In the genomic region with DNA sequence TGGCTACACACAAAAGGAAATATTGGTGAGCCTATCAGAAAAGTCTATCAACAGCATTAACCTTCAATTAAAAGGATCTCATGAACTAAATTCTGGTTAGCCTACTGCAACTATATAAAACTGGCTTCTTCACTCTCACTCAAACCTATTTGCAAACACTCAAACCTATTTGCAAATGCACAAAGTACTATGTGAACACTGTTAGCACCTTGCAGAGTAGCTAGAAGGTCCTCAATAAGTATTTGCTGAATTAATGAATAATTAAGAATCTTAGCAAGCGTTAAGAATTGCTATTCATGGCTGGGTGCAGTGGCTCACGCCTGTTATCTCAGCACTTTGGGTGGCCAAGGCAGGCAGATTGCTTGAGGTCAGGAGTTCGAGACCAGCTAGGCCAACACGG, we compare ENCODE assay signal across 21 cellular contexts.
"Had no signal": no experiment of that assay in that cellular context is flagged by ENCODE, and none has a peak within 500 bp of the region (broad histone marks: within the 10 kb centered on the region; RNA-seq: fewer than 3 reads in every experiment).

No MANE protein-coding gene starts in this region.

- H3K4me3 Mint-ChIP-seq: mesothelial cell of epicardium; nephron; neural progenitor cell; stimulated activated naive CD8-positive, alpha-beta T cell treated with anti-CD3 and anti-CD28 coated beads, Interleukin-15, amount 100 ng/mL, for 72 hours had no signal

- H3K4me1 ChIP-seq: neural progenitor cell, prostate gland, right atrium auricular region had no signal

- H3K9me3 Mint-ChIP-seq: mesothelial cell of epicardium; naive B cell; nephron; neural progenitor cell; stimulated activated naive CD8-positive, alpha-beta T cell treated with anti-CD3 and anti-CD28 coated beads, Interleukin-15, amount 100 ng/mL, for 72 hours had no signal

- ATAC-seq: mucosa of descending colon; sciatic nerve; stimulated activated naive CD8-positive, alpha-beta T cell treated with anti-CD3 and anti-CD28 coated beads, Interleukin-15, amount 100 ng/mL, for 72 hours had no signal

- H3K27ac Mint-ChIP-seq: mesothelial cell of epicardium; nephron; neural progenitor cell; stimulated activated naive CD8-positive, alpha-beta T cell treated with anti-CD3 and anti-CD28 coated beads, Interleukin-15, amount 100 ng/mL, for 72 hours had no signal

- H3K27me3 Mint-ChIP-seq: naive B cell; stimulated activated naive CD8-positive, alpha-beta T cell treated with anti-CD3 and anti-CD28 coated beads, Interleukin-15, amount 100 ng/mL, for 72 hours had no signal

- H3K9me3 ChIP-seq: mucosa of descending colon, prostate gland, right atrium auricular region, suprapubic skin, transverse colon, vagina had no signal

- DNase-seq: dorsolateral prefrontal cortex; effector CD4-positive, alpha-beta T cell; head of caudate nucleus; mesenchymal stem cell; mucosa of descending colon; naive B cell; stimulated activated CD4-positive, alpha-beta T cell treated with anti-CD3 and anti-CD28 coated beads, Interleukin-12 subunit alpha, Interleukin-12 subunit beta, amount 100 ng/mL, for 4 hours; stimulated activated CD4-positive, alpha-beta T cell treated with anti-CD3 and anti-CD28 coated beads, Interleukin-1b, Interleukin-23, amount 100 ng/mL, for 48 hours; stimulated activated CD4-positive, alpha-beta T cell treated with anti-CD3 and anti-CD28 coated beads, Interleukin-4, amount 100 ng/mL, for 1 hour; stimulated activated CD8-positive, alpha-beta memory T cell treated with anti-CD3 and anti-CD28 coated beads, Interleukin-4, amount 100 ng/mL, for 48 hours; stimulated activated naive CD4-positive, alpha-beta T cell; stimulated activated naive CD8-positive, alpha-beta T cell treated with anti-CD3 and anti-CD28 coated beads, Interleukin-15, amount 100 ng/mL, for 72 hours; transverse colon had no signal

- H3K4me3 ChIP-seq: mucosa of descending colon, neural progenitor cell, prostate gland had no signal

- H3K27ac ChIP-seq: neural progenitor cell, prostate gland, right atrium auricular region, suprapubic skin, vagina had no signal

- H3K36me3 Mint-ChIP-seq: naive B cell had no signal

- H3K36me3 ChIP-seq: neural progenitor cell, prostate gland, right atrium auricular region, suprapubic skin, transverse colon, vagina had no signal

- H3K27me3 ChIP-seq: dorsolateral prefrontal cortex, neural progenitor cell, right atrium auricular region, suprapubic skin, transverse colon, vagina had no signal
